Comparison of ENCODE assay signal across 3 cellular contexts in the genomic region with DNA sequence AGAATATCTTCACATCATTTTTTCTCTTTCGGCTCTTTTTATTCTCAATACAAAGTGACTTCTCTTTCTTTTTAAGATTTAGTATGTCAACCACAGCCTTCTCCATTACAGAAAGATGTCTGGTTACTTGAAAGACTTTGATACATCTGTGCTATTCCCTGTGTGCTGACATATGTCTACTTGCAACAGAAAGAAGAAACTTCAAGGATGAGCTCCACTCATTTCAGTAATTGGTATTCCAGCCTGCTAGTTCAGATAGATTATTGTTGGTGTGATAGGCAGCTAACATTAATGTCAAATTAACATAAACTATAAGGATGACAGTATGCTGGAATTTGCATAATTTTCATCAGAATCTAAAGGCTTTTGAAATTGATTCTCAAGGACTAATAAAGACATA.
"Had no signal": no experiment of that assay in that cellular context is flagged by ENCODE, and none has a peak within 500 bp of the region (broad histone marks: within the 10 kb centered on the region; RNA-seq: fewer than 3 reads in every experiment).

No MANE protein-coding gene starts in this region.

- ATAC-seq: GM12878 had no signal

- H3K4me3 ChIP-seq: GM12878 had no signal

- DNase-seq: GDM1, GF-D8 had no signal
